ENCODE assay signal across 8 cellular contexts in the genomic region with DNA sequence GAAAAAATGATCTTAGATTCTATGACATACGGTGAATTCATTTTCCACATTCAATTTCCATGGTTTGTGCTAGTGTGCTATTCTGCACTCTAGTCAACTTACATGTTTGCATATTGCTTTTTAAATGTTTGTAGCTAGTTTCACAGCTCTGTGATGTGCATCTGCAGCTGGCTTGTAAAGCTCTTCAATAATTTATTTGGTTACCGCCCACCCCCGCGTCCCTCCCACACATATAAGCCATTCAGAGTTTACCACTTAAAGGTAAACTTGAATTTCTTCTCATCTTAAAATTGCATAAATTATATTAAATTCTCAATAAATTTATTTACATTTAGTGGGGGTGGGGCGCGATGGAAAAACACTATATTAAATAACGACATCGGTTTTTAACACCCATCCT. TPM values are rescaled to one million over a fixed set of nuclear protein-coding genes. Genes with fewer than 3 reads are reported as not detected.
A peak's percentile ranks its signal among the peaks of the same experiment; 100 is the strongest.
DNase-seq lines count a peak whose midpoint lies in the region; ATAC-seq and TF ChIP-seq lines count a peak whose summit lies in the region.

No MANE protein-coding gene starts in this region.

- H3K4me3 ChIP-seq in cardiac muscle cell, result peak overlapping the region; percentile 85
- peak overlapping the region; percentile 56 for H3K4me3 ChIP-seq in SJSA1
- H3K4me3 ChIP-seq in choroid plexus epithelial cell (ENCODE audit: low read depth, low read length), result peak overlapping the region; percentile 74
- H3K4me3 ChIP-seq in mucosa of rectum (ENCODE audit: low read length in 2 of 2), result peak overlapping the region; percentile 68 to 84
- H3K4me3 ChIP-seq in upper lobe of right lung, result peak overlapping the region; percentile 63

- H3K36me3 ChIP-seq in cardiac muscle cell, result no peaks in the 10 kb centered on the region
- no peaks in the 10 kb centered on the region for H3K36me3 ChIP-seq in SJSA1
- H3K36me3 ChIP-seq in mucosa of rectum (ENCODE audit: control insufficient read depth in 2 of 2, insufficient read depth in 2 of 2, low read length in 2 of 2), result no peaks in the 10 kb centered on the region
- H3K36me3 ChIP-seq in upper lobe of right lung, result no peaks in the 10 kb centered on the region

- DNase-seq in cardiac muscle cell (ENCODE audit: low read depth in 1 of 2, low spot score in 1 of 2), result peak; percentile 37 to 38
- no peak for DNase-seq in cardiac septum (ENCODE audit: low spot score)
- DNase-seq in SJSA1 (ENCODE audit: low read depth in 1 of 2, low spot score in 2 of 2), result no peak
- peak; percentile 34 for DNase-seq in choroid plexus epithelial cell (ENCODE audit: low read depth)
- DNase-seq in upper lobe of right lung, result no peak
- DNase-seq in T-helper 9 cell, result no peak

- TF ChIP-seq CTCF in cardiac muscle cell (IDR thresholded peaks at IDR 0.05; ENCODE audit: low read depth, low read length), result no peak
- TF ChIP-seq CTCF in choroid plexus epithelial cell (conservative IDR thresholded peaks at IDR 0.05; ENCODE audit: low read depth, low read length), result no peak
- TF ChIP-seq CTCF in upper lobe of right lung (IDR thresholded peaks at IDR 0.05), result no peak

- intact Hi-C loops in cardiac septum (cut with DNase I) (loop anchor here (5.0 kb wide), 1 partner anchor 446 kb away; no protein-coding TSS in a partner anchor), upper lobe of right lung (cut with DNase I) (no loop called here)

- no peak overlapping the region for H3K27ac ChIP-seq in cardiac muscle cell
- H3K27ac ChIP-seq in SJSA1, result no peak overlapping the region
- peak overlapping the region in 1 of 2 donors; percentile 67 for H3K27ac ChIP-seq in mucosa of rectum (ENCODE audit: low read depth in 2 of 2, low read length in 2 of 2)
- H3K27ac ChIP-seq in upper lobe of right lung, result no peak overlapping the region

- H3K4me1 ChIP-seq in cardiac muscle cell (ENCODE audit: low read depth) (no peaks in the 10 kb centered on the region), SJSA1 (replicated peaks) (no peaks in the 10 kb centered on the region), mucosa of rectum (ENCODE audit: control insufficient read depth in 2 of 2, insufficient read depth in 2 of 2, low read length in 2 of 2) (no peaks in the 10 kb centered on the region), upper lobe of right lung (peaks cover 4% of the 10 kb centered on the region)

- H3K27me3 ChIP-seq in cardiac muscle cell, result no peaks in the 10 kb centered on the region
- no peaks in the 10 kb centered on the region for H3K27me3 ChIP-seq in SJSA1 (replicated peaks)
- peaks cover 0 to 5% of the 10 kb centered on the region in 2 donors for H3K27me3 ChIP-seq in mucosa of rectum (ENCODE audit: control insufficient read depth in 2 of 2, insufficient read depth in 2 of 2, low read length in 2 of 2)
- no peaks in the 10 kb centered on the region for H3K27me3 ChIP-seq in upper lobe of right lung

- H3K9me3 ChIP-seq in cardiac muscle cell (ENCODE audit: low read depth), result no peaks in the 10 kb centered on the region
- no peaks in the 10 kb centered on the region for H3K9me3 ChIP-seq in SJSA1 (replicated peaks)
- no peaks in the 10 kb centered on the region for H3K9me3 ChIP-seq in mucosa of rectum (ENCODE audit: control insufficient read depth in 2 of 2, low read length in 2 of 2)
- H3K9me3 ChIP-seq in upper lobe of right lung, result no peaks in the 10 kb centered on the region

- H3K9ac ChIP-seq in mucosa of rectum (ENCODE audit: low read depth in 1 of 2, low read length in 2 of 2), result no peak overlapping the region

- ATAC-seq in HG03064 (IDR thresholded peaks at IDR 0.05; ENCODE audit: low read depth, unreplicated experiment) (peak; percentile 28), upper lobe of right lung (no peak)

RNA-seq across cellular contexts. Expression of a gene that starts 0.3 kb away (rescaled TPM):
- total RNA-seq in cardiac muscle cell (13.1 and 20.4 TPM in 2 replicates), cardiac septum (29.9 TPM), upper lobe of right lung (30.7 TPM)
- 243 and 281 TPM in 2 replicates for polyA plus RNA-seq in cardiac muscle cell
- 8.3 and 16.7 TPM in 2 replicates for total RNA-seq in SJSA1 (2014; rRNA removed; shearing (Covaris generic))

Comparison
In these comparisons a context has a peak if more than half of its experiments do, and no peak if none do; other contexts are left out.
1. DNase-seq: peak in cardiac muscle cell (2 of 2) and choroid plexus epithelial cell (single experiment); none in cardiac septum (single experiment), SJSA1 (0 of 2), upper lobe of right lung (single experiment) and T-helper 9 cell (single experiment).
2. Peak in every context shown above with its lines, with median percentiles within 50 percentile points of each other: H3K4me3 ChIP-seq.